11 cellular contexts compared by ENCODE assay signal in the genomic region with DNA sequence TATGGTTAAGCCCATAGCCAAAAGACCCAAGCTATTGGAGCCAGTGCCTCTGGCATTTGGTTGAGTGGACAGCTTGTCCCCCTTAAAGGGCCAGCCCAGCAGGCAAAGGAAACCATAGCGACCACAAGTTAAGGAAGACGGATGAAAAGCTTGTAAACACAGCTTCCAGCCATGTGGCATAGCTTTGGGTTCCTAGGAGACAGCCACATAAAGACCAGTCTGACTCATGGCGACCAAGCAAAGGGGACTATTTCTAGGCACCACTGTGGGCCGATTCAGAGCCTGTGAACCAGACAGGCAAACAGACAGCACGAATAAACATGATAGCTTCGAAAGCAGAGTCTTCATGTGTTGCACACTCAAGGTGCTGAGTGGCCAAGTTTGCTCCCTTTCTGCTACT. TPM values are rescaled to one million over a fixed set of nuclear protein-coding genes. Genes with fewer than 3 reads are reported as not detected.
A peak's percentile ranks its signal among the peaks of the same experiment; 100 is the strongest.
DNase-seq lines count a peak whose midpoint lies in the region; ATAC-seq, FAIRE-seq and TF ChIP-seq lines count a peak whose summit lies in the region.
"Had no signal": no experiment of that assay in that cellular context is flagged by ENCODE, and none has a peak within 500 bp of the region (broad histone marks: within the 10 kb centered on the region; RNA-seq: fewer than 3 reads in every experiment).

No MANE protein-coding gene starts in this region.

- H3K9me3 ChIP-seq in neural progenitor cell (ENCODE audit: low read depth) (no peaks in the 10 kb centered on the region), MM.1S (replicated peaks; ENCODE audit: insufficient read depth, low read length) (no peaks in the 10 kb centered on the region)
- H3K9me3 ChIP-seq: gastrocnemius medialis had no signal

- peaks cover 46% of the 10 kb centered on the region for H3K4me1 Mint-ChIP-seq in neural progenitor cell

- ATAC-seq in GM18868 (IDR thresholded peaks at IDR 0.05; ENCODE audit: unreplicated experiment), result no peak
- ATAC-seq: gastrocnemius medialis had no signal

- H3F3A ChIP-seq in neural progenitor cell (ENCODE audit: low read depth) (peaks cover 15% of the 10 kb centered on the region), MM.1S (ENCODE audit: insufficient read depth, low read length) (no peaks in the 10 kb centered on the region)

- H2AFZ ChIP-seq in neural progenitor cell (replicated peaks) (no peak overlapping the region), MM.1S (ENCODE audit: low read length) (no peak overlapping the region)

- H3K79me2 ChIP-seq in neural progenitor cell (ENCODE audit: low read depth) (no peaks in the 10 kb centered on the region), MM.1S (ENCODE audit: low read length) (no peaks in the 10 kb centered on the region)

- no peaks in the 10 kb centered on the region for H4K20me1 ChIP-seq in neural progenitor cell (ENCODE audit: low read depth)
- H4K20me1 ChIP-seq in MM.1S (ENCODE audit: insufficient read depth, low read length), result no peaks in the 10 kb centered on the region

- no peak for FAIRE-seq in D721Med (lab: Jason Lieb, UNC)

- H3K4me1 ChIP-seq in neural progenitor cell, result peaks cover 18% of the 10 kb centered on the region
- no peaks in the 10 kb centered on the region for H3K4me1 ChIP-seq in MM.1S (ENCODE audit: low read length)
- H3K4me1 ChIP-seq: gastrocnemius medialis, spleen had no signal

- DNase-seq in GM03348 (ENCODE audit: low spot score), result peak; percentile 31
- peak; percentile 84 for DNase-seq in RPMI7951 (ENCODE audit: low read depth)
- DNase-seq in fibroblast of villous mesenchyme (ENCODE audit: low read depth), result peak; percentile 27
- peak; percentile 67 for DNase-seq in neural progenitor cell (ENCODE audit: low spot score)
- DNase-seq in MM.1S, result no peak
- DNase-seq in D721Med (ENCODE audit: insufficient read length, low spot score), result no peak
- no peak for DNase-seq in activated CD8-positive, alpha-beta memory T cell treated with anti-CD3 and anti-CD28 coated beads, Interleukin-2, amount 50 U/mL, for 48 hours
- DNase-seq: activated CD8-positive, alpha-beta memory T cell treated with anti-CD3 and anti-CD28 coated beads, Interleukin-2, amount 50 U/mL, for 4 hours; gastrocnemius medialis; spleen had no signal

- no peak for TF ChIP-seq CTCF in fibroblast of villous mesenchyme (IDR thresholded peaks at IDR 0.05; ENCODE audit: insufficient read depth, low read depth, low read length)
- no peak for TF ChIP-seq CTCF in neural progenitor cell (IDR thresholded peaks at IDR 0.05)
- no peak for TF ChIP-seq CTCF in MM.1S (IDR thresholded peaks at IDR 0.05; ENCODE audit: low read length)
- TF ChIP-seq CTCF in D721Med (IDR thresholded peaks at IDR 0.05; ENCODE audit: insufficient read depth, missing control alignments), result no peak

- H3K27me3 Mint-ChIP-seq in neural progenitor cell (ENCODE audit: insufficient read depth, low read depth), result peaks cover 2% of the 10 kb centered on the region

- H3K27me3 ChIP-seq in neural progenitor cell (no peaks in the 10 kb centered on the region), MM.1S (replicated peaks; ENCODE audit: insufficient read depth, low read length) (no peaks in the 10 kb centered on the region)
- H3K27me3 ChIP-seq: gastrocnemius medialis, spleen had no signal

- peaks cover 6% of the 10 kb centered on the region for H3K9me3 Mint-ChIP-seq in neural progenitor cell

- no peaks in the 10 kb centered on the region for H3K9me2 ChIP-seq in MM.1S (replicated peaks; ENCODE audit: insufficient read depth, low read length)

- peak overlapping the region; percentile 82 for H3K4me3 Mint-ChIP-seq in neural progenitor cell

- H3K36me3 ChIP-seq in neural progenitor cell (no peaks in the 10 kb centered on the region), MM.1S (replicated peaks; ENCODE audit: insufficient read depth, low read length) (no peaks in the 10 kb centered on the region)
- H3K36me3 ChIP-seq: gastrocnemius medialis, spleen had no signal

- H3K4me2 ChIP-seq in neural progenitor cell, result peak overlapping the region; percentile 66
- H3K4me2 ChIP-seq in MM.1S (ENCODE audit: low read depth, low read length), result no peak overlapping the region

- H3K27ac Mint-ChIP-seq in neural progenitor cell, result peak overlapping the region; percentile 98

- no peaks in the 10 kb centered on the region for H3K36me3 Mint-ChIP-seq in neural progenitor cell

- no peak overlapping the region for H3K4me3 ChIP-seq in fibroblast of villous mesenchyme (ENCODE audit: low read depth, low read length)
- no peak overlapping the region for H3K4me3 ChIP-seq in neural progenitor cell
- H3K4me3 ChIP-seq in MM.1S (ENCODE audit: low read length), result no peak overlapping the region
- H3K4me3 ChIP-seq: gastrocnemius medialis, spleen had no signal

- H3K27ac ChIP-seq in neural progenitor cell, result no peak overlapping the region
- no peak overlapping the region for H3K27ac ChIP-seq in MM.1S (ENCODE audit: low read length)
- H3K27ac ChIP-seq: gastrocnemius medialis, spleen had no signal

- H3K9ac ChIP-seq in neural progenitor cell (no peak overlapping the region), MM.1S (ENCODE audit: low read length) (no peak overlapping the region)

RNA-seq across cellular contexts. Expression of gene SRGAP3, which starts 30.5 kb away (rescaled TPM):
- total RNA-seq in RPMI7951 (2014; rRNA removed; shearing (Covaris generic)), result 2.3 and 3.6 TPM in 2 replicates
- 2.9 and 3.5 TPM in 2 replicates for total RNA-seq in fibroblast of villous mesenchyme
- 35.7 and 59.3 TPM in 2 replicates for total RNA-seq in neural progenitor cell (ENCODE audit: low replicate concordance)

Comparison
In these comparisons a context has a peak if more than half of its experiments do, and no peak if none do; other contexts are left out.
1. DNase-seq: peak in GM03348 (single experiment), RPMI7951 (single experiment), fibroblast of villous mesenchyme (single experiment) and neural progenitor cell (single experiment); none in MM.1S (single experiment), D721Med (single experiment) and activated CD8-positive, alpha-beta memory T cell treated with anti-CD3 and anti-CD28 coated beads, Interleukin-2, amount 50 U/mL, for 48 hours (single experiment).